Comparison of ENCODE assay signal across 24 cellular contexts in the genomic region with DNA sequence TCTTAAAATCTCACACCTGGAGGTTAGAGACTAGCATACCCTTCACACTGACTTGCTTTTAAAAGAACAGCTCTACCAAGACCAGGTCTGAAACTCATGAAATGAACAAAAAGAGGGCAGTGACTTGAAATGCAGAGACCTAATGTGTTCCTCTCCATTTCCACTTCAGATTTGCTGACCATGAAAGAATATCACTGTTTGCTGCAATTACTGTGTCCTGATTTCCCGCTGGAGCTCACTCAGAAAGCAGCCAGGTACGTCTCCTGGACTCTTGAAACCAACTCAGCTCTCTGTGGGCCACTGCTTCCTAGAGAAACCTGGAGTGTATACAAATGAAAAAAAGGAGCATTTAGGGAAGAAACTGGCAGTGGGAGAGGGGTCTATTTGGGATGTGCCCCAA.
"Had no signal": no experiment of that assay in that cellular context is flagged by ENCODE, and none has a peak within 500 bp of the region (broad histone marks: within the 10 kb centered on the region; RNA-seq: fewer than 3 reads in every experiment).

No MANE protein-coding gene starts in this region.

- H3K4me1 Mint-ChIP-seq: activated naive CD8-positive, alpha-beta T cell treated with anti-CD3 and anti-CD28 coated beads for 36 hours had no signal

- H3K4me3 Mint-ChIP-seq: activated CD4-positive, alpha-beta memory T cell treated with anti-CD3 and anti-CD28 coated beads for 36 hours; activated CD4-positive, alpha-beta T cell treated with anti-CD3 and anti-CD28 coated beads, Interleukin-2, amount 10 ng/mL, durations not matched to agents 7 days and 5 days; activated naive CD4-positive, alpha-beta T cell treated with anti-CD3 and anti-CD28 coated beads, Interleukin-2, amount 10 ng/mL, durations not matched to agents 7 days and 5 days; activated naive CD8-positive, alpha-beta T cell treated with anti-CD3 and anti-CD28 coated beads for 36 hours; activated T-cell treated with anti-CD3 and anti-CD28 coated beads, Interleukin-2, amount 50 U/mL, for 72 hours had no signal

- DNase-seq: activated CD4-positive, alpha-beta memory T cell treated with anti-CD3 and anti-CD28 coated beads for 36 hours; activated CD4-positive, alpha-beta T cell treated with anti-CD3 and anti-CD28 coated beads, Interleukin-2, amount 10 ng/mL, durations not matched to agents 7 days and 5 days; activated CD4-positive, CD25-positive, alpha-beta regulatory T cell; activated CD8-positive, alpha-beta memory T cell treated with anti-CD3 and anti-CD28 coated beads for 24 hours; activated gamma-delta T cell treated with Interleukin-2 at 50 U/mL for 16 hours; activated naive CD4-positive, alpha-beta T cell treated with anti-CD3 and anti-CD28 coated beads, Interleukin-2, amount 10 ng/mL, durations not matched to agents 7 days and 5 days; activated naive CD8-positive, alpha-beta T cell treated with anti-CD3 and anti-CD28 coated beads for 36 hours; activated T-cell treated with anti-CD3 and anti-CD28 coated beads, Interleukin-2, amount 50 U/mL, for 72 hours; MM.1S; NCI-H1105; NCI-H1436 treated with DMSO at 0.1 percent for 48 hours; NCI-H1930; NCI-H2171; NCI-H2227 treated with DMSO at 0.1 percent for 48 hours; NCI-H446 treated with DMSO at 0.1 percent for 48 hours; NCI-H524 treated with DMSO at 0.1 percent for 48 hours; NCI-H774; NK-92 treated with Interleukin-12 subunit alpha and Interleukin-12 subunit beta, amount 100 ng/mL, for 24 hours; OCI-M1; RPMI8226; T-helper 1 cell had no signal

- H3K27me3 Mint-ChIP-seq: activated CD4-positive, alpha-beta memory T cell treated with anti-CD3 and anti-CD28 coated beads for 36 hours; activated CD4-positive, alpha-beta T cell treated with anti-CD3 and anti-CD28 coated beads, Interleukin-2, amount 10 ng/mL, durations not matched to agents 7 days and 5 days; activated naive CD8-positive, alpha-beta T cell treated with anti-CD3 and anti-CD28 coated beads for 36 hours had no signal

- H3K27ac Mint-ChIP-seq: activated CD4-positive, alpha-beta memory T cell treated with anti-CD3 and anti-CD28 coated beads for 36 hours; activated CD4-positive, alpha-beta T cell treated with anti-CD3 and anti-CD28 coated beads, Interleukin-2, amount 10 ng/mL, durations not matched to agents 7 days and 5 days; activated naive CD4-positive, alpha-beta T cell treated with anti-CD3 and anti-CD28 coated beads, Interleukin-2, amount 10 ng/mL, durations not matched to agents 7 days and 5 days; activated naive CD8-positive, alpha-beta T cell treated with anti-CD3 and anti-CD28 coated beads for 36 hours; activated T-cell treated with anti-CD3 and anti-CD28 coated beads, Interleukin-2, amount 50 U/mL, for 72 hours; activated T-helper 2 cell treated with anti-CD3 and anti-CD28 coated beads, Interferon-gamma antibody, Interleukin-2, Interleukin-4, amounts not matched to agents 10 μg/mL and 5 μg/mL and 100 μg/mL, durations not matched to agents 14 hours and 24 hours and 36 hours had no signal

- H3K27ac ChIP-seq: SK-N-MC, VCaP had no signal

- H3K4me3 ChIP-seq: SK-N-MC had no signal

- H3K9me3 Mint-ChIP-seq: activated CD4-positive, alpha-beta memory T cell treated with anti-CD3 and anti-CD28 coated beads for 36 hours; activated CD4-positive, alpha-beta T cell treated with anti-CD3 and anti-CD28 coated beads, Interleukin-2, amount 10 ng/mL, durations not matched to agents 7 days and 5 days; activated naive CD4-positive, alpha-beta T cell treated with anti-CD3 and anti-CD28 coated beads, Interleukin-2, amount 10 ng/mL, durations not matched to agents 7 days and 5 days; activated naive CD8-positive, alpha-beta T cell treated with anti-CD3 and anti-CD28 coated beads for 36 hours; activated T-cell treated with anti-CD3 and anti-CD28 coated beads, Interleukin-2, amount 50 U/mL, for 72 hours; activated T-helper 2 cell treated with anti-CD3 and anti-CD28 coated beads, Interferon-gamma antibody, Interleukin-2, Interleukin-4, amounts not matched to agents 10 μg/mL and 5 μg/mL and 100 μg/mL, durations not matched to agents 14 hours and 24 hours and 36 hours had no signal
